Comparison of ENCODE assay signal across 1 cellular context in genomic region chr11:73149105-73149504, GRCh38.
TF ChIP-seq lines count a peak whose summit lies in the region.

No MANE protein-coding gene starts in this region.

TF ChIP-seq in HepG2, 621 proteins besides CTCF, POLR2A, EP300 and RAD21:
- TF ChIP-seq MATR3 (CRISPR knock-in tag; IDR thresholded peaks at IDR 0.05): no peak
- no peak for TF ChIP-seq SNAI1 (CRISPR knock-in tag; IDR thresholded peaks at IDR 0.05; ENCODE audit: borderline replicate concordance)
- no peak for TF ChIP-seq CEBPG (CRISPR knock-in tag; IDR thresholded peaks at IDR 0.05)
- TF ChIP-seq, protein P1, sequence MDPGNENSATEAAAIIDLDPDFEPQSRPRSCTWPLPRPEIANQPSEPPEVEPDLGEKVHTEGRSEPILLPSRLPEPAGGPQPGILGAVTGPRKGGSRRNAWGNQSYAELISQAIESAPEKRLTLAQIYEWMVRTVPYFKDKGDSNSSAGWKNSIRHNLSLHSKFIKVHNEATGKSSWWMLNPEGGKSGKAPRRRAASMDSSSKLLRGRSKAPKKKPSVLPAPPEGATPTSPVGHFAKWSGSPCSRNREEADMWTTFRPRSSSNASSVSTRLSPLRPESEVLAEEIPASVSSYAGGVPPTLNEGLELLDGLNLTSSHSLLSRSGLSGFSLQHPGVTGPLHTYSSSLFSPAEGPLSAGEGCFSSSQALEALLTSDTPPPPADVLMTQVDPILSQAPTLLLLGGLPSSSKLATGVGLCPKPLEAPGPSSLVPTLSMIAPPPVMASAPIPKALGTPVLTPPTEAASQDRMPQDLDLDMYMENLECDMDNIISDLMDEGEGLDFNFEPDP (CRISPR knock-in tag; conservative IDR thresholded peaks at IDR 0.05): 0 out of 2 replicates have a peak, but pooled peaks have one; percentile 41
- no peak for TF ChIP-seq ZNF589 (CRISPR knock-in tag; conservative IDR thresholded peaks at IDR 0.05)
